In genomic region chr10:113511419-113511818, GRCh38 we compare ENCODE assay signal across 42 cellular contexts. TPM values are rescaled to one million over a fixed set of nuclear protein-coding genes. Genes with fewer than 3 reads are reported as not detected.
"Had no signal": no experiment of that assay in that cellular context is flagged by ENCODE, and none has a peak within 500 bp of the region (broad histone marks: within the 10 kb centered on the region; RNA-seq: fewer than 3 reads in every experiment).

No MANE protein-coding gene starts in this region.

- H3K4me1 ChIP-seq: adrenal gland, ascending aorta, body of pancreas, breast epithelium had no signal

- H3K36me3 ChIP-seq: adrenal gland, ascending aorta, brain microvascular endothelial cell, breast epithelium, cardiac muscle cell had no signal

- H3K27ac ChIP-seq: adrenal gland, ascending aorta, body of pancreas, brain microvascular endothelial cell, breast epithelium, cardiac muscle cell had no signal

- H3K4me3 ChIP-seq: adrenal gland, ascending aorta, body of pancreas, breast epithelium, cardiac muscle cell had no signal

- H3K4me1 Mint-ChIP-seq: activated naive CD4-positive, alpha-beta T cell treated with anti-CD3 and anti-CD28 coated beads, Interleukin-2, amount 10 ng/mL, durations not matched to agents 7 days and 5 days; activated naive CD4-positive, alpha-beta T cell treated with anti-CD3 and anti-CD28 coated beads, Interleukin-2, amount 50 U/mL, for 24 hours; activated naive CD8-positive, alpha-beta T cell treated with anti-CD3 and anti-CD28 coated beads for 36 hours; activated naive CD8-positive, alpha-beta T cell treated with anti-CD3 and anti-CD28 coated beads, Interleukin-2, amount 10 ng/mL, durations not matched to agents 7 days and 5 days; activated naive CD8-positive, alpha-beta T cell treated with anti-CD3 and anti-CD28 coated beads, Interleukin-2, amount 50 U/mL, for 24 hours; activated T-helper 17 cell treated with anti-CD3 and anti-CD28 coated beads, Interleukin-2, amount 50 U/mL, for 72 hours; brain; central memory CD8-positive, alpha-beta T cell had no signal

- H3K27me3 Mint-ChIP-seq: activated naive CD4-positive, alpha-beta T cell treated with anti-CD3 and anti-CD28 coated beads, Interleukin-2, amount 10 ng/mL, durations not matched to agents 7 days and 5 days had no signal

- H3K27me3 ChIP-seq: adrenal gland, ascending aorta, body of pancreas, brain microvascular endothelial cell, breast epithelium, cardiac muscle cell had no signal

- DNase-seq: activated effector memory CD4-positive, alpha-beta T cell treated with anti-CD3 and anti-CD28 coated beads, Interleukin-2, amount 50 U/mL, for 16 hours; activated effector memory CD4-positive, alpha-beta T cell treated with Interleukin-2 at 50 U/mL for 16 hours; activated gamma-delta T cell; activated gamma-delta T cell treated with Interleukin-2 at 50 U/mL for 16 hours; activated naive CD4-positive, alpha-beta T cell; activated naive CD4-positive, alpha-beta T cell treated with anti-CD3 and anti-CD28 coated beads for 36 hours; activated naive CD4-positive, alpha-beta T cell treated with anti-CD3 and anti-CD28 coated beads, Interleukin-2, amount 10 ng/mL, durations not matched to agents 7 days and 5 days; activated naive CD4-positive, alpha-beta T cell treated with anti-CD3 and anti-CD28 coated beads, Interleukin-2, amount 50 U/mL, for 16 hours; activated naive CD4-positive, alpha-beta T cell treated with Interleukin-2 at 50 U/mL for 16 hours; activated naive CD8-positive, alpha-beta T cell treated with anti-CD3 and anti-CD28 coated beads for 36 hours; activated naive CD8-positive, alpha-beta T cell treated with anti-CD3 and anti-CD28 coated beads, Interleukin-2, amount 10 ng/mL, durations not matched to agents 7 days and 5 days; activated naive CD8-positive, alpha-beta T cell treated with anti-CD3 and anti-CD28 coated beads, Interleukin-2, amount 50 U/mL, for 24 hours; activated T-cell treated with anti-CD3 and anti-CD28 coated beads, Interleukin-2, amount 50 U/mL, for 24 hours; activated T-cell treated with anti-CD3 and anti-CD28 coated beads, Interleukin-2, amount 50 U/mL, for 4 hours; activated T-cell treated with anti-CD3 and anti-CD28 coated beads, Interleukin-2, amount 50 U/mL, for 48 hours; activated T-cell treated with anti-CD3 and anti-CD28 coated beads, Interleukin-2, amount 50 U/mL, for 72 hours; adrenal gland; amniotic stem cell; amygdala; anterior cingulate cortex; aorta; body of pancreas; brain microvascular endothelial cell; caudate nucleus; central memory CD4-positive, alpha-beta T cell; cerebellar nuclear complex had no signal

- H3K9me3 ChIP-seq: adrenal gland, body of pancreas, breast epithelium had no signal

- H3K36me3 Mint-ChIP-seq: activated naive CD4-positive, alpha-beta T cell treated with anti-CD3 and anti-CD28 coated beads, Interleukin-2, amount 10 ng/mL, durations not matched to agents 7 days and 5 days; activated naive CD8-positive, alpha-beta T cell; activated naive CD8-positive, alpha-beta T cell treated with anti-CD3 and anti-CD28 coated beads for 36 hours had no signal

- ATAC-seq: activated naive CD4-positive, alpha-beta T cell treated with anti-CD3 and anti-CD28 coated beads, Interleukin-2, amount 50 U/mL, for 72 hours; activated naive CD8-positive, alpha-beta T cell treated with anti-CD3 and anti-CD28 coated beads, Interleukin-2, amount 50 U/mL, for 24 hours; activated T-cell treated with anti-CD3 and anti-CD28 coated beads, Interleukin-2, amount 50 U/mL, for 4 hours; activated T-cell treated with anti-CD3 and anti-CD28 coated beads, Interleukin-2, amount 50 U/mL, for 72 hours; activated T-helper 17 cell treated with anti-CD3 and anti-CD28 coated beads, Interleukin-2, amount 50 U/mL, for 72 hours; body of pancreas had no signal

- FAIRE-seq: astrocyte, bronchial epithelial cell had no signal

- H3K4me3 Mint-ChIP-seq: activated naive CD4-positive, alpha-beta T cell treated with anti-CD3 and anti-CD28 coated beads for 36 hours; activated naive CD4-positive, alpha-beta T cell treated with anti-CD3 and anti-CD28 coated beads, Interleukin-2, amount 10 ng/mL, durations not matched to agents 7 days and 5 days; activated naive CD4-positive, alpha-beta T cell treated with anti-CD3 and anti-CD28 coated beads, Interleukin-2, amount 50 U/mL, for 24 hours; activated naive CD8-positive, alpha-beta T cell; activated naive CD8-positive, alpha-beta T cell treated with anti-CD3 and anti-CD28 coated beads for 36 hours; activated naive CD8-positive, alpha-beta T cell treated with anti-CD3 and anti-CD28 coated beads, Interleukin-2, amount 10 ng/mL, durations not matched to agents 7 days and 5 days; activated naive CD8-positive, alpha-beta T cell treated with anti-CD3 and anti-CD28 coated beads, Interleukin-2, amount 50 U/mL, for 24 hours; activated T-cell treated with anti-CD3 and anti-CD28 coated beads, Interleukin-2, amount 50 U/mL, for 24 hours; activated T-cell treated with anti-CD3 and anti-CD28 coated beads, Interleukin-2, amount 50 U/mL, for 4 hours; activated T-cell treated with anti-CD3 and anti-CD28 coated beads, Interleukin-2, amount 50 U/mL, for 72 hours; activated T-helper 1 cell treated with anti-CD3 and anti-CD28 coated beads, Interleukin-12 subunit alpha, Interleukin-12 subunit beta, Interleukin-2, Interleukin-4 antibody, amounts not matched to agents 30 ng/mL and 10 ng/mL and 1 ng/mL, durations not matched to agents 14 hours and 24 hours and 36 hours; activated T-helper 17 cell treated with anti-CD3 and anti-CD28 coated beads, Interleukin-2, amount 50 U/mL, for 72 hours; brain; central memory CD8-positive, alpha-beta T cell had no signal

- H3K27ac Mint-ChIP-seq: activated naive CD4-positive, alpha-beta T cell treated with anti-CD3 and anti-CD28 coated beads for 36 hours; activated naive CD4-positive, alpha-beta T cell treated with anti-CD3 and anti-CD28 coated beads, Interleukin-2, amount 10 ng/mL, durations not matched to agents 7 days and 5 days; activated naive CD4-positive, alpha-beta T cell treated with anti-CD3 and anti-CD28 coated beads, Interleukin-2, amount 50 U/mL, for 24 hours; activated naive CD4-positive, alpha-beta T cell treated with anti-CD3 and anti-CD28 coated beads, Interleukin-2, amount 50 U/mL, for 72 hours; activated naive CD8-positive, alpha-beta T cell; activated naive CD8-positive, alpha-beta T cell treated with anti-CD3 and anti-CD28 coated beads for 36 hours; activated naive CD8-positive, alpha-beta T cell treated with anti-CD3 and anti-CD28 coated beads, Interleukin-2, amount 10 ng/mL, durations not matched to agents 7 days and 5 days; activated naive CD8-positive, alpha-beta T cell treated with anti-CD3 and anti-CD28 coated beads, Interleukin-2, amount 50 U/mL, for 24 hours; activated T-cell treated with anti-CD3 and anti-CD28 coated beads, Interleukin-2, amount 50 U/mL, for 24 hours; activated T-cell treated with anti-CD3 and anti-CD28 coated beads, Interleukin-2, amount 50 U/mL, for 72 hours; activated T-helper 1 cell treated with anti-CD3 and anti-CD28 coated beads, Interleukin-12 subunit alpha, Interleukin-12 subunit beta, Interleukin-2, Interleukin-4 antibody, amounts not matched to agents 30 ng/mL and 10 ng/mL and 1 ng/mL, durations not matched to agents 14 hours and 24 hours and 36 hours; activated T-helper 17 cell treated with anti-CD3 and anti-CD28 coated beads, Interleukin-2, amount 50 U/mL, for 72 hours; activated T-helper 2 cell treated with anti-CD3 and anti-CD28 coated beads, Interferon-gamma antibody, Interleukin-2, Interleukin-4, amounts not matched to agents 10 μg/mL and 5 μg/mL and 100 μg/mL, durations not matched to agents 14 hours and 24 hours and 36 hours; brain had no signal

RNA-seq across cellular contexts. Expression of gene HABP2, which starts 41.4 kb away (rescaled TPM):
- total RNA-seq: activated naive CD4-positive, alpha-beta T cell treated with anti-CD3 and anti-CD28 coated beads for 36 hours; activated naive CD4-positive, alpha-beta T cell treated with anti-CD3 and anti-CD28 coated beads, Interleukin-2, amount 50 U/mL, for 72 hours; activated naive CD8-positive, alpha-beta T cell treated with anti-CD3 and anti-CD28 coated beads for 36 hours; activated naive CD8-positive, alpha-beta T cell treated with anti-CD3 and anti-CD28 coated beads, Interleukin-2, amount 10 ng/mL, durations not matched to agents 7 days and 5 days; activated T-cell treated with anti-CD3 and anti-CD28 coated beads, Interleukin-2, amount 50 U/mL, for 72 hours; activated T-helper 1 cell treated with anti-CD3 and anti-CD28 coated beads, Interleukin-12 subunit alpha, Interleukin-12 subunit beta, Interleukin-2, Interleukin-4 antibody, amounts not matched to agents 30 ng/mL and 10 ng/mL and 1 ng/mL, durations not matched to agents 14 hours and 24 hours and 36 hours; activated T-helper 17 cell treated with anti-CD3 and anti-CD28 coated beads, Interleukin-2, amount 50 U/mL, for 72 hours; activated T-helper 2 cell treated with anti-CD3 and anti-CD28 coated beads, Interferon-gamma antibody, Interleukin-2, Interleukin-4, amounts not matched to agents 10 μg/mL and 5 μg/mL and 100 μg/mL, durations not matched to agents 14 hours and 24 hours and 36 hours; aorta; ascending aorta; astrocyte; bronchial epithelial cell; cardiac muscle cell; cardiac septum; cerebellum; chondrocyte had no signal
- polyA plus RNA-seq: aorta had no signal
